Comparison of ENCODE assay signal across 18 cellular contexts in the genomic region with DNA sequence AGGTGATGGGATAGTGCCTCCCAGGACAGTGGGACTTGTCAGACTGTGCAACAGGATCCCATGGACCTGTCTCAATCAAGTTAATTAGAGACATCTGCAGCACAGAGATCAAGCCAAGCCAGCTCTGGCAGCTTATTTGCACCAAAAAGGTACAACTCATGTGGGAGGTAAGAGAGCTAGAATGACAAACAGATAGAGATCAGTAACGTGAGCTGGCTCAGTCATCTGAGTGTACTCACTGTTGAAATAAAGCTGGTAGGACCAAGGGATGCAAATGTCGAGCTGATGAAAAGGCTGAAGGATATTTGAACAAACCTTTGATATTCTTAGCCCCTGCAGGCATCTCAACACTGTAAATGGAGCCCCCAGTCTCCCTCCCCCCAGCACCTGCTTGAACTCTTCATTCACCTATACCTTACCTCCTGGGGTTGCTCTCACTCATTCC.
A peak's percentile ranks its signal among the peaks of the same experiment; 100 is the strongest.
DNase-seq lines count a peak whose midpoint lies in the region; ATAC-seq and TF ChIP-seq lines count a peak whose summit lies in the region.
"Had no signal": no experiment of that assay in that cellular context is flagged by ENCODE, and none has a peak within 500 bp of the region (broad histone marks: within the 10 kb centered on the region; RNA-seq: fewer than 3 reads in every experiment).

No MANE protein-coding gene starts in this region.

- no peaks in the 10 kb centered on the region for H3K23me2 ChIP-seq in H9 (ENCODE audit: insufficient read length, low read depth, low read length, poor library complexity, severe bottlenecking)

- CTCF ChIA-PET in activated naive CD4-positive, alpha-beta T cell treated with anti-CD3 and anti-CD28 coated beads for 36 hours (lab: Charles Lee) = no interaction called here

- H3K79me2 ChIP-seq in H9 (ENCODE audit: insufficient read depth, low read length) (no peaks in the 10 kb centered on the region), hepatocyte (peaks cover 22% of the 10 kb centered on the region)

- WGBS in H9 (ENCODE audit: extremely low coverage, insufficient read length, low lambda C conversion rate) = no CpG with 5 or more reads among the region's 2 CpGs
- WGBS in hepatocyte (ENCODE audit: low lambda C conversion rate, missing lambda C conversion rate) = 43% methylated on average over 2 of the region's 2 CpGs

- H3K36me3 ChIP-seq in BE2C = no peaks in the 10 kb centered on the region
- no peaks in the 10 kb centered on the region for H3K36me3 ChIP-seq in NT2/D1 (ENCODE audit: insufficient read depth, insufficient read length, low read length)
- H3K36me3 ChIP-seq in iPS-20b (ENCODE audit: insufficient read depth, low read depth, low read length) = no peaks in the 10 kb centered on the region
- no peaks in the 10 kb centered on the region for H3K36me3 ChIP-seq in hepatocyte (replicated peaks; ENCODE audit: insufficient read depth, low read depth)
- H3K36me3 ChIP-seq: breast epithelium, SJSA1, stomach had no signal

- H3K9me2 ChIP-seq in hepatocyte (replicated peaks; ENCODE audit: insufficient read depth) = no peaks in the 10 kb centered on the region

- H3K9me3 ChIP-seq in BE2C (no peaks in the 10 kb centered on the region), H9 (ENCODE audit: control insufficient read depth, low read depth, low read length) (no peaks in the 10 kb centered on the region), NT2/D1 (ENCODE audit: insufficient read depth, low read length) (no peaks in the 10 kb centered on the region), iPS-20b (ENCODE audit: insufficient read depth, low read depth, low read length) (no peaks in the 10 kb centered on the region), hepatocyte (ENCODE audit: low read depth) (no peaks in the 10 kb centered on the region)
- H3K9me3 ChIP-seq: breast epithelium, SJSA1, stomach had no signal

- H4K8ac ChIP-seq in H9 (replicated peaks; ENCODE audit: insufficient read length, low read depth, low read length) = no peak overlapping the region

- H3K4me3 ChIP-seq in BE2C (ENCODE audit: low read depth, low read length) (no peak overlapping the region), NT2/D1 (ENCODE audit: insufficient read length, low read depth) (no peak overlapping the region), iPS-20b (ENCODE audit: low read length) (peak overlapping the region; percentile 40; the same call in 1 of the 2 replicates), hepatocyte (no peak overlapping the region)
- H3K4me3 ChIP-seq: breast epithelium, SJSA1, stomach had no signal

- TF ChIP-seq CTCF in BE2C (IDR thresholded peaks at IDR 0.05; ENCODE audit: low read depth, low read length) = no peak
- no peak for TF ChIP-seq CTCF in H9 (conservative IDR thresholded peaks at IDR 0.05)
- TF ChIP-seq CTCF in hepatocyte (IDR thresholded peaks at IDR 0.05; ENCODE audit: poor library complexity) = no peak

- no peak overlapping the region for H2AK5ac ChIP-seq in H9 (ENCODE audit: insufficient read length, low read length)

- no peak overlapping the region for H2BK15ac ChIP-seq in H9 (ENCODE audit: low read depth, low read length)

- H3T11ph ChIP-seq in H9 (ENCODE audit: low read length) = no peak overlapping the region

- no peak overlapping the region for H2BK5ac ChIP-seq in H9 (ENCODE audit: insufficient read length, low read length)

- H3K9ac ChIP-seq in H9 (ENCODE audit: extremely low read depth, insufficient read length, low read length) (no peak overlapping the region), NT2/D1 (ENCODE audit: insufficient read length, low read depth) (no peak overlapping the region), iPS-20b (ENCODE audit: low read depth, low read length) (no peak overlapping the region)

- no peak overlapping the region for H2BK20ac ChIP-seq in H9 (ENCODE audit: low read depth, low read length, poor library complexity, severe bottlenecking)

- H2AFZ ChIP-seq in H9 (ENCODE audit: low read length) (no peak overlapping the region), hepatocyte (no peak overlapping the region)

- H2BK12ac ChIP-seq in H9 (ENCODE audit: insufficient read length, low read depth, low read length) = no peak overlapping the region

- H3K18ac ChIP-seq in H9 (ENCODE audit: insufficient read length, low read depth, low read length) = no peak overlapping the region

- H3K14ac ChIP-seq in H9 (ENCODE audit: insufficient read depth, low read length) = no peak overlapping the region

- H3K27me3 ChIP-seq in BE2C = no peaks in the 10 kb centered on the region
- no peaks in the 10 kb centered on the region for H3K27me3 ChIP-seq in H9 (ENCODE audit: insufficient read depth, low read length)
- no peaks in the 10 kb centered on the region for H3K27me3 ChIP-seq in NT2/D1 (ENCODE audit: insufficient read depth, insufficient read length)
- H3K27me3 ChIP-seq in iPS-20b (ENCODE audit: insufficient read depth, low read length) = no peaks in the 10 kb centered on the region
- H3K27me3 ChIP-seq in hepatocyte = no peaks in the 10 kb centered on the region
- H3K27me3 ChIP-seq: breast epithelium, SJSA1, stomach had no signal

- H3K56ac ChIP-seq in H9 (ENCODE audit: insufficient read length, low read depth, low read length) = no peak overlapping the region

- H4K20me1 ChIP-seq in H9 (ENCODE audit: control insufficient read depth, insufficient read depth, insufficient read length) (no peaks in the 10 kb centered on the region), hepatocyte (ENCODE audit: insufficient read depth, poor library complexity, severe bottlenecking) (no peaks in the 10 kb centered on the region)

- no peaks in the 10 kb centered on the region for H3K9me3 Mint-ChIP-seq in H9
- H3K9me3 Mint-ChIP-seq in activated naive CD4-positive, alpha-beta T cell treated with anti-CD3 and anti-CD28 coated beads for 36 hours = no peaks in the 10 kb centered on the region
- H3K9me3 Mint-ChIP-seq: activated CD4-positive, alpha-beta T cell treated with anti-CD3 and anti-CD28 coated beads, Interleukin-2, amount 10 ng/mL, durations not matched to agents 7 days and 5 days; activated naive CD8-positive, alpha-beta T cell treated with anti-CD3 and anti-CD28 coated beads for 36 hours; nephron had no signal

- H3K27ac ChIP-seq in H9 (ENCODE audit: insufficient read length, low read depth, low read length) = peak overlapping the region; percentile 48
- no peak overlapping the region for H3K27ac ChIP-seq in iPS-20b (ENCODE audit: low read length)
- H3K27ac ChIP-seq in hepatocyte = no peak overlapping the region
- H3K27ac ChIP-seq: breast epithelium, SJSA1 had no signal

- no peak overlapping the region for H3K4ac ChIP-seq in H9 (ENCODE audit: low read depth, low read length)

- intact Hi-C loops in activated naive CD4-positive, alpha-beta T cell treated with anti-CD3 and anti-CD28 coated beads for 36 hours (cut with micrococcal nuclease) = no loop called here
- intact Hi-C loops in Right ventricle myocardium inferior (cut with DNase I) = loop anchor here (5.0 to 10.0 kb wide), 2 partner anchors 102 to 200 kb away; a partner anchor contains a TSS

- no peaks in the 10 kb centered on the region for H3K79me1 ChIP-seq in H9 (ENCODE audit: insufficient read depth, low read depth, low read length, poor library complexity, severe bottlenecking)

- H3K4me3 Mint-ChIP-seq in H9 = peak overlapping the region; percentile 10 to 31; a peak in 4 of 5 replicates
- no peak overlapping the region for H3K4me3 Mint-ChIP-seq in activated naive CD4-positive, alpha-beta T cell treated with anti-CD3 and anti-CD28 coated beads for 36 hours
- H3K4me3 Mint-ChIP-seq: activated CD4-positive, alpha-beta T cell treated with anti-CD3 and anti-CD28 coated beads, Interleukin-2, amount 10 ng/mL, durations not matched to agents 7 days and 5 days; activated naive CD8-positive, alpha-beta T cell treated with anti-CD3 and anti-CD28 coated beads for 36 hours; nephron had no signal

- peaks cover 28% of the 10 kb centered on the region for H3K4me1 ChIP-seq in BE2C
- H3K4me1 ChIP-seq in H9 (ENCODE audit: insufficient read depth, low read length) = peaks cover 15% of the 10 kb centered on the region; the same call in 1 of the 2 replicates
- peaks cover 2% of the 10 kb centered on the region for H3K4me1 ChIP-seq in NT2/D1 (ENCODE audit: insufficient read depth, insufficient read length)
- peaks cover 78% of the 10 kb centered on the region for H3K4me1 ChIP-seq in iPS-20b (ENCODE audit: insufficient read depth, low read length)
- peaks cover 19% of the 10 kb centered on the region for H3K4me1 ChIP-seq in hepatocyte (ENCODE audit: insufficient read depth)
- H3K4me1 ChIP-seq: breast epithelium had no signal

- H2BK120ac ChIP-seq in H9 (ENCODE audit: low read depth, low read length, poor library complexity, severe bottlenecking) = no peak overlapping the region

- ATAC-seq in Right ventricle myocardium inferior = no peak

- peak overlapping the region; percentile 27 to 88 (median 76) for H3K27ac Mint-ChIP-seq in H9
- H3K27ac Mint-ChIP-seq in activated naive CD4-positive, alpha-beta T cell treated with anti-CD3 and anti-CD28 coated beads for 36 hours = no peak overlapping the region
- H3K27ac Mint-ChIP-seq: activated CD4-positive, alpha-beta T cell treated with anti-CD3 and anti-CD28 coated beads, Interleukin-2, amount 10 ng/mL, durations not matched to agents 7 days and 5 days; activated naive CD8-positive, alpha-beta T cell treated with anti-CD3 and anti-CD28 coated beads for 36 hours; nephron had no signal

- H3K4me2 ChIP-seq in H9 (ENCODE audit: insufficient read depth, insufficient read length, low read length) = peak overlapping the region; percentile 28
- H3K4me2 ChIP-seq in hepatocyte = no peak overlapping the region

- DNase-seq in BE2C = peak; percentile 26
- DNase-seq in H9 = peak; percentile 58
- DNase-seq in NT2/D1 (ENCODE audit: low read depth, low spot score) = peak; percentile 32
- DNase-seq in hepatocyte (ENCODE audit: low spot score) = no peak
- no peak for DNase-seq in activated naive CD4-positive, alpha-beta T cell treated with anti-CD3 and anti-CD28 coated beads for 36 hours
- no peak for DNase-seq in Right ventricle myocardium inferior (ENCODE audit: missing footprints)
- no peak for DNase-seq in pons (ENCODE audit: low spot score)
- DNase-seq: activated CD4-positive, alpha-beta T cell treated with anti-CD3 and anti-CD28 coated beads, Interleukin-2, amount 10 ng/mL, durations not matched to agents 7 days and 5 days; activated naive CD8-positive, alpha-beta T cell treated with anti-CD3 and anti-CD28 coated beads for 36 hours; activated T-cell treated with anti-CD3 and anti-CD28 coated beads, Interleukin-2, amount 50 U/mL, for 1 hour; hypothalamus; NCI-H1092; NCI-H524 treated with DMSO at 0.1 percent for 48 hours; stomach had no signal

- no peak overlapping the region for H4K91ac ChIP-seq in H9 (ENCODE audit: insufficient read length, low read depth, low read length)

- H3K4me1 Mint-ChIP-seq in H9 = peaks cover 79 to 83% of the 10 kb centered on the region in 2 experiments
- H3K4me1 Mint-ChIP-seq in activated naive CD4-positive, alpha-beta T cell treated with anti-CD3 and anti-CD28 coated beads for 36 hours (ENCODE audit: low read depth) = no peaks in the 10 kb centered on the region

- no peak overlapping the region for H3K23ac ChIP-seq in H9 (ENCODE audit: insufficient read length, low read depth, low read length)

- H3K36me3 Mint-ChIP-seq in H9 (ENCODE audit: insufficient read depth in 1 of 3, low read depth in 3 of 3) = no peaks in the 10 kb centered on the region
- no peaks in the 10 kb centered on the region for H3K36me3 Mint-ChIP-seq in activated naive CD4-positive, alpha-beta T cell treated with anti-CD3 and anti-CD28 coated beads for 36 hours (ENCODE audit: low read depth)
- H3K36me3 Mint-ChIP-seq: activated naive CD8-positive, alpha-beta T cell treated with anti-CD3 and anti-CD28 coated beads for 36 hours had no signal

- no peaks in the 10 kb centered on the region for H3K27me3 Mint-ChIP-seq in H9 (ENCODE audit: low read depth)
- peaks cover 6% of the 10 kb centered on the region for H3K27me3 Mint-ChIP-seq in activated naive CD4-positive, alpha-beta T cell treated with anti-CD3 and anti-CD28 coated beads for 36 hours (ENCODE audit: low read depth)
- H3K27me3 Mint-ChIP-seq: activated naive CD8-positive, alpha-beta T cell treated with anti-CD3 and anti-CD28 coated beads for 36 hours had no signal

- H4K5ac ChIP-seq in H9 (ENCODE audit: insufficient read length, low read depth, low read length) = no peak overlapping the region

Comparison
In these comparisons a context has a peak if more than half of its experiments do, and no peak if none do; other contexts are left out.
1. DNase-seq: peak in BE2C (single experiment), H9 (single experiment) and NT2/D1 (single experiment); none in hepatocyte (single experiment), activated naive CD4-positive, alpha-beta T cell treated with anti-CD3 and anti-CD28 coated beads for 36 hours (single experiment), Right ventricle myocardium inferior (single experiment) and pons (single experiment).